4 cellular contexts compared by ENCODE assay signal in genomic region chr17:62691589-62691915, GRCh38.
DNase-seq lines count a peak whose midpoint lies in the region; ATAC-seq, FAIRE-seq and TF ChIP-seq lines count a peak whose summit lies in the region.
"Not testable (repeated sequence)": the region's sequence is repeated elsewhere in the genome, so short reads cannot be mapped to it uniquely, and the experiment has no call there.

No MANE protein-coding gene starts in this region.

- peak overlapping the region in 2 of 11 experiments; percentile 13 to 56; a peak in 2 of 22 replicates for H3K27ac ChIP-seq in BLaER1 treated with 17β-estradiol and CSF1 and Interleukin-3, amounts not matched to agents 10 nM and 100 nM
- H3K27ac ChIP-seq in WERI-Rb-1, result peak overlapping the region; percentile 91
- not testable (repeated sequence) for H3K27ac ChIP-seq in K562 (ENCODE audit: extremely low read depth, low read depth, low read length)

- ATAC-seq in K562, result not testable (repeated sequence)

- POLR2A ChIA-PET in HEK293T (lab: Yijun Ruan, JAX); K562 (lab: Yijun Ruan, JAX): not testable (repeated sequence)

- peaks cover 33 to 52% (median 44%) of the 10 kb centered on the region in 10 experiments; a peak in 19 of 20 replicates for H3K4me1 ChIP-seq in BLaER1 treated with 17β-estradiol and CSF1 and Interleukin-3, amounts not matched to agents 10 nM and 100 nM
- peaks cover 29 to 53% of the 10 kb centered on the region in 2 experiments; a peak in 4 of 5 replicates for H3K4me1 ChIP-seq in K562 (replicated peaks in 1 of 2; ENCODE audit: control insufficient read depth in 2 of 2, insufficient read depth in 2 of 2, low read length in 2 of 2)

- not testable (repeated sequence) for FAIRE-seq in K562 (lab: Jason Lieb, UNC)

- peak overlapping the region in 9 of 11 experiments; percentile 46 to 86 (median 66); a peak in 13 of 22 replicates for H3K4me2 ChIP-seq in BLaER1 treated with 17β-estradiol and CSF1 and Interleukin-3, amounts not matched to agents 10 nM and 100 nM
- H3K4me2 ChIP-seq in K562 (ENCODE audit: insufficient read depth, low read length), result not testable (repeated sequence)

- not testable (repeated sequence) for H3K9me1 ChIP-seq in K562 (ENCODE audit: control insufficient read depth, insufficient read depth, low read length)

- not testable (repeated sequence) for TF ChIP-seq CTCF in WERI-Rb-1 (IDR thresholded peaks at IDR 0.05; ENCODE audit: low read depth, low read length); K562 (IDR thresholded peaks at IDR 0.05 in 2 of 3, conservative IDR thresholded peaks at IDR 0.05 in 1 of 3; ENCODE audit: insufficient read depth in 2 of 3, low read depth in 1 of 3, low read length in 3 of 3)

- H4K20me1 ChIP-seq in BLaER1 treated with 17β-estradiol and CSF1 and Interleukin-3, amounts not matched to agents 10 nM and 100 nM, result peaks cover 0 to 64% (median 0%) of the 10 kb centered on the region in 11 experiments; a peak in 9 of 22 replicates
- not testable (repeated sequence) for H4K20me1 ChIP-seq in K562 (replicated peaks; ENCODE audit: control insufficient read depth, insufficient read depth, low read length)

- H2AFZ ChIP-seq in K562 (ENCODE audit: low read depth, low read length), result not testable (repeated sequence)

- H3K4me3 ChIP-seq in BLaER1 treated with 17β-estradiol and CSF1 and Interleukin-3, amounts not matched to agents 10 nM and 100 nM; WERI-Rb-1 (ENCODE audit: low read depth, low read length); K562: not testable (repeated sequence)

- TF ChIP-seq POLR2A in K562 (conservative IDR thresholded peaks at IDR 0.05), result not testable (repeated sequence)

- H3K79me2 ChIP-seq in K562 (ENCODE audit: control insufficient read depth, insufficient read depth, low read length), result not testable (repeated sequence)

- TF ChIP-seq RAD21 in K562 (CRISPR knock-in tag; conservative IDR thresholded peaks at IDR 0.05 in 1 of 2, IDR thresholded peaks at IDR 0.05 in 1 of 2), result not testable (repeated sequence)

- not testable (repeated sequence) for H3K27me3 ChIP-seq in BLaER1 treated with 17β-estradiol and CSF1 and Interleukin-3, amounts not matched to agents 10 nM and 100 nM; WERI-Rb-1 (ENCODE audit: insufficient read depth, low read depth, severe bottlenecking); K562 (ENCODE audit: control insufficient read depth in 2 of 2, insufficient read depth in 2 of 2, low read length in 2 of 2)

- H3K36me3 ChIP-seq in BLaER1 treated with 17β-estradiol and CSF1 and Interleukin-3, amounts not matched to agents 10 nM and 100 nM, result peaks cover 27 to 60% (median 43%) of the 10 kb centered on the region in 11 experiments
- not testable (repeated sequence) for H3K36me3 ChIP-seq in WERI-Rb-1; K562 (ENCODE audit: control insufficient read depth, insufficient read depth, low read length)

- 59% methylated on average over 5 of the region's 8 CpGs for WGBS in K562 (ENCODE audit: insufficient coverage, low coverage, missing lambda C conversion rate)

- in situ Hi-C loops in K562 (cut with MboI), result loop anchor here (25.0 kb wide), 1 partner anchor 721 kb away; no protein-coding TSS in a partner anchor

- H3K9me3 ChIP-seq in BLaER1 treated with 17β-estradiol and CSF1 and Interleukin-3, amounts not matched to agents 10 nM and 100 nM (replicated peaks in 1 of 11); WERI-Rb-1 (ENCODE audit: severe bottlenecking); K562 (replicated peaks; ENCODE audit: control insufficient read depth, insufficient read depth, low read depth, low read length): not testable (repeated sequence)

- CTCF ChIA-PET in HEK293T (lab: Yijun Ruan, JAX), result interaction anchor here (0.6 kb wide), 2 partner anchors 242 to 990 kb away, joined by 3 read pairs; no protein-coding TSS in a partner anchor
- CTCF ChIA-PET in K562 (lab: Yijun Ruan, JAX; ENCODE audit: low intra/inter-chr PET ratio), result not testable (repeated sequence)

- BruUV-seq in K562 (replicated peaks; lab: Mats Ljungman, UMichigan), result not testable (repeated sequence)

- H3K9ac ChIP-seq in BLaER1 treated with 17β-estradiol and CSF1 and Interleukin-3, amounts not matched to agents 10 nM and 100 nM, result peak overlapping the region in 2 of 11 experiments; percentile 28 to 42; a peak in 1 of 22 replicates
- peak overlapping the region in 1 of 2 experiments; percentile 76; a peak in 1 of 4 replicates for H3K9ac ChIP-seq in K562 (ENCODE audit: insufficient read depth in 1 of 2, low read depth in 2 of 2, low read length in 2 of 2)

- intact Hi-C loops in K562 (cut with micrococcal nuclease), result not testable (repeated sequence)

- not testable (repeated sequence) for TF ChIP-seq EP300 in K562 (IDR thresholded peaks at IDR 0.05; ENCODE audit: low read length)

- not testable (repeated sequence) for DNase-seq in HEK293T (ENCODE audit: extremely low spot score); WERI-Rb-1; K562 (ENCODE audit: extremely low read depth in 1 of 4, low spot score in 3 of 4)

TF ChIP-seq in HEK293T, 16 proteins besides CTCF, POLR2A, EP300 and RAD21:
- TF ChIP-seq ZNF384 (IDR thresholded peaks at IDR 0.05), result peak; percentile 43; the same call in 1 of the 2 replicates

TF ChIP-seq in K562, 482 proteins besides CTCF, POLR2A, EP300 and RAD21:
- TF ChIP-seq ZNF121 (CRISPR knock-in tag; conservative IDR thresholded peaks at IDR 0.05), result peak; percentile 75; the same call in 1 of the 2 replicates
TF ChIP-seq in K562: peak in this region for 1; not testable (repeated sequence) for 481.
